In the genomic region with DNA sequence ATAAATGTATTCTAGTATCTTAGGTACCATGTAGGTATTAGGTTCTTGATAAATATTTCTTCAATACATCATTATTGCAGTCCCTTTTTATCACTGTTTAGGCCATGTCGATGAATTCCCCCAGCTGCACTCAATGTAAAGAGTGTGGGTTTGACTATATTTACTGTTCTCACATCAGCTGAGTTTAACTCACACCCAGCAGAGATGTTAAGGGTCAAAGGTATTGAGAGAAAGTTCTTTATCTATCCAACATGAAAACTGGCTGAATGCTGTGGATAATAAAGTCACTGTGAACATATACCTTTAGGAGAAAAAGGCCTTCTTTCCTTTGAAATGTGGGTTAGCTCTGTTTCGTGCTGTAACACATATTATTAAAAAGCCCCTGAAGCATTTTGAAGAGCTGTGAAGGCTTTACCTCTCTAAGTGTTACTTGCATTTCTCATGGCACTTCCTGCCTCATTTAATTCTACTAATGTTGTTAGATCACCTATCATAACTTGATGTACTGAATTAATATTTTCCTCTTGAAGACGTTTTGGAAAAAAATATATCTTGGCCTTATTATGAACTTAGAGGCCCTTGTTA, we compare ENCODE assay signal across 32 cellular contexts. TPM values are rescaled to one million over a fixed set of nuclear protein-coding genes. Genes with fewer than 3 reads are reported as not detected.
DNase-seq lines count a peak whose midpoint lies in the region; ATAC-seq and TF ChIP-seq lines count a peak whose summit lies in the region.
"Had no signal": no experiment of that assay in that cellular context is flagged by ENCODE, and none has a peak within 500 bp of the region (broad histone marks: within the 10 kb centered on the region; RNA-seq: fewer than 3 reads in every experiment).

No MANE protein-coding gene starts in this region.

- H3K27me3 ChIP-seq in CD8-positive, alpha-beta T cell (ENCODE audit: insufficient read depth, low read length) = no peaks in the 10 kb centered on the region
- H3K27me3 ChIP-seq: pancreas had no signal

- H3K36me3 ChIP-seq in CD8-positive, alpha-beta T cell (ENCODE audit: insufficient read depth, low read length) = no peaks in the 10 kb centered on the region
- H3K36me3 ChIP-seq in mucosa of descending colon (ENCODE audit: low read depth) = no peaks in the 10 kb centered on the region
- H3K36me3 ChIP-seq: pancreas had no signal

- no peaks in the 10 kb centered on the region for H3K36me3 Mint-ChIP-seq in CD8-positive, alpha-beta T cell
- H3K36me3 Mint-ChIP-seq in activated naive CD8-positive, alpha-beta T cell = no peaks in the 10 kb centered on the region
- H3K36me3 Mint-ChIP-seq: CD14-positive monocyte had no signal

- H3K27me3 Mint-ChIP-seq in CD8-positive, alpha-beta T cell (ENCODE audit: low read depth) = no peaks in the 10 kb centered on the region
- no peaks in the 10 kb centered on the region for H3K27me3 Mint-ChIP-seq in activated naive CD8-positive, alpha-beta T cell

- no peak for TF ChIP-seq CTCF in CD8-positive, alpha-beta T cell (IDR thresholded peaks at IDR 0.05)
- no peak for TF ChIP-seq CTCF in mucosa of descending colon (IDR thresholded peaks at IDR 0.05)

- intact Hi-C loops in CD8-positive, alpha-beta T cell (cut with DNase I, micrococcal nuclease) = no loop called here
- intact Hi-C loops in mucosa of descending colon (cut with DNase I, micrococcal nuclease) = no loop called here

- peaks cover 10% of the 10 kb centered on the region for H3K4me1 ChIP-seq in CD8-positive, alpha-beta T cell (ENCODE audit: insufficient read depth, low read length)
- H3K4me1 ChIP-seq in mucosa of descending colon (ENCODE audit: low read depth) = peaks cover 3% of the 10 kb centered on the region
- H3K4me1 ChIP-seq: pancreas had no signal

- ATAC-seq in CD8-positive, alpha-beta T cell = peak; percentile 26
- ATAC-seq in mucosa of descending colon (peak; percentile 66), HG03159 (IDR thresholded peaks at IDR 0.05; ENCODE audit: unreplicated experiment) (no peak), GM21576 (IDR thresholded peaks at IDR 0.05; ENCODE audit: unreplicated experiment) (no peak)
- ATAC-seq: activated T-helper 17 cell treated with anti-CD3 and anti-CD28 coated beads, Interleukin-2, amount 50 U/mL, for 72 hours; esophagus mucosa; left lobe of liver; pancreas; SK-N-SH treated with all-trans-retinoic acid at 6 μM for 48 hours had no signal

- DNase-seq in NCI-H146 (lab: John Stamatoyannopoulos, UW) (peak; percentile 11), NCI-H146 treated with DMSO at 0.1 percent for 48 hours (lab: John Stamatoyannopoulos, UW; ENCODE audit: unreplicated experiment) (no peak), mucosa of descending colon (no peak), T-helper 2 cell (no peak)
- DNase-seq in CD8-positive, alpha-beta T cell = no peak
- DNase-seq: activated CD4-positive, alpha-beta T cell treated with anti-CD3 and anti-CD28 coated beads for 1 hour; cortex of kidney; DMS79 treated with DMSO at 0.1 percent for 48 hours; GDM1; glutamatergic neuron; HCEC 1CT; Karpas-422; NCI-H1417 treated with DMSO at 0.1 percent for 48 hours; NCI-H2081 treated with DMSO at 0.1 percent for 48 hours; NCI-H226; NCI-H69; pancreas; retina; Right ventricle myocardium superior; stimulated activated CD4-positive, alpha-beta T cell treated with anti-CD3 and anti-CD28 coated beads, Interleukin-1b, Interleukin-23, amount 100 ng/mL, for 48 hours; trophoblast cell had no signal

- peak overlapping the region; percentile 10 for H3K27ac Mint-ChIP-seq in CD8-positive, alpha-beta T cell
- H3K27ac Mint-ChIP-seq in activated naive CD8-positive, alpha-beta T cell = peak overlapping the region; percentile 91
- H3K27ac Mint-ChIP-seq: activated T-helper 17 cell treated with anti-CD3 and anti-CD28 coated beads, Interleukin-2, amount 50 U/mL, for 72 hours had no signal

- H3K27ac ChIP-seq in CD8-positive, alpha-beta T cell (ENCODE audit: low read depth, low read length) = no peak overlapping the region
- H3K27ac ChIP-seq: 22Rv1, pancreas had no signal

- H3K4me3 Mint-ChIP-seq in CD8-positive, alpha-beta T cell = no peak overlapping the region
- H3K4me3 Mint-ChIP-seq in activated naive CD8-positive, alpha-beta T cell = peak overlapping the region; percentile 4
- H3K4me3 Mint-ChIP-seq: activated T-helper 17 cell treated with anti-CD3 and anti-CD28 coated beads, Interleukin-2, amount 50 U/mL, for 72 hours; CD14-positive monocyte; neural crest cell had no signal

- no peaks in the 10 kb centered on the region for H3K9me3 ChIP-seq in CD8-positive, alpha-beta T cell (ENCODE audit: low read length)
- no peaks in the 10 kb centered on the region for H3K9me3 ChIP-seq in mucosa of descending colon
- H3K9me3 ChIP-seq: pancreas had no signal

- H3K4me3 ChIP-seq in CD8-positive, alpha-beta T cell (ENCODE audit: low read depth, low read length) = no peak overlapping the region
- no peak overlapping the region for H3K4me3 ChIP-seq in mucosa of descending colon
- H3K4me3 ChIP-seq: pancreas, smooth muscle cell had no signal

- H3K9me3 Mint-ChIP-seq in CD8-positive, alpha-beta T cell = no peaks in the 10 kb centered on the region
- H3K9me3 Mint-ChIP-seq in activated naive CD8-positive, alpha-beta T cell (ENCODE audit: low read depth) = no peaks in the 10 kb centered on the region
- H3K9me3 Mint-ChIP-seq: activated T-helper 17 cell treated with anti-CD3 and anti-CD28 coated beads, Interleukin-2, amount 50 U/mL, for 72 hours; neural crest cell had no signal

- peaks cover 30% of the 10 kb centered on the region for H3K4me1 Mint-ChIP-seq in CD8-positive, alpha-beta T cell (ENCODE audit: low read depth)
- peaks cover 32% of the 10 kb centered on the region for H3K4me1 Mint-ChIP-seq in activated naive CD8-positive, alpha-beta T cell (ENCODE audit: low read depth)
- H3K4me1 Mint-ChIP-seq: neural crest cell had no signal

- CTCF ChIA-PET in CD8-positive, alpha-beta T cell (lab: Charles Lee) = interaction anchor here (0.8 to 1.3 kb wide), 2 partner anchors 14 to 59 kb away, joined by 3 read pairs; no protein-coding TSS in a partner anchor

- POLR2A ChIA-PET in CD8-positive, alpha-beta T cell (lab: Charles Lee) = interaction anchor here (0.9 kb wide), 1 partner anchor 32 kb away, joined by 3 read pairs; no protein-coding TSS in a partner anchor

RNA-seq across cellular contexts. Expression of gene LYST, which starts 19.0 kb away (rescaled TPM):
- total RNA-seq in CD8-positive, alpha-beta T cell = 10 to 100 TPM; 34.1 to 38.7 TPM
- total RNA-seq in mucosa of descending colon = 10 to 100 TPM; 24.0 to 32.3 (median 26.7) TPM

Comparison
In these comparisons a context has a peak if more than half of its experiments do, and no peak if none do; other contexts are left out.
1. ATAC-seq: peak in CD8-positive, alpha-beta T cell (single experiment) and mucosa of descending colon (single experiment); none in HG03159 (single experiment) and GM21576 (single experiment).